In genomic region chr2:52934920-52935640, GRCh38 we compare ENCODE assay signal across 16 cellular contexts.
DNase-seq lines count a peak whose midpoint lies in the region; ATAC-seq, FAIRE-seq and TF ChIP-seq lines count a peak whose summit lies in the region.
"Had no signal": no experiment of that assay in that cellular context is flagged by ENCODE, and none has a peak within 500 bp of the region (broad histone marks: within the 10 kb centered on the region; RNA-seq: fewer than 3 reads in every experiment).

No MANE protein-coding gene starts in this region.

- peaks cover 3% of the 10 kb centered on the region for H3K9me3 Mint-ChIP-seq in stimulated activated effector memory CD8-positive, alpha-beta T cell treated with anti-CD3 and anti-CD28 coated beads, Interleukin-12 subunit alpha, Interleukin-12 subunit beta, amount 100 ng/mL, for 72 hours

- H3K36me3 Mint-ChIP-seq in stimulated activated effector memory CD8-positive, alpha-beta T cell treated with anti-CD3 and anti-CD28 coated beads, Interleukin-12 subunit alpha, Interleukin-12 subunit beta, amount 100 ng/mL, for 72 hours, result no peaks in the 10 kb centered on the region

- H3K36me3 ChIP-seq in liver (ENCODE audit: control insufficient read depth in 4 of 4, insufficient read depth in 3 of 4, low read depth in 1 of 4, low read length in 3 of 4) (no peaks in the 10 kb centered on the region), HepG2 (replicated peaks in 1 of 2; ENCODE audit: control insufficient read depth in 1 of 2, insufficient read depth in 2 of 2, low read length in 2 of 2) (no peaks in the 10 kb centered on the region), Panc1 (ENCODE audit: control insufficient read depth, insufficient read depth, low read length) (no peaks in the 10 kb centered on the region), mesenchymal stem cell (ENCODE audit: control insufficient read depth in 1 of 2, insufficient read depth in 2 of 2, low read depth in 1 of 2, low read length in 2 of 2) (no peaks in the 10 kb centered on the region)

- DNase-seq in HepG2 (ENCODE audit: low spot score), result no peak
- no peak for DNase-seq in Panc1 (ENCODE audit: low read depth, low spot score)
- DNase-seq in stimulated activated effector memory CD8-positive, alpha-beta T cell treated with anti-CD3 and anti-CD28 coated beads, Interleukin-12 subunit alpha, Interleukin-12 subunit beta, amount 100 ng/mL, for 72 hours (ENCODE audit: low spot score in 2 of 2), result no peak
- no peak for DNase-seq in mesenchymal stem cell
- DNase-seq in middle frontal gyrus (ENCODE audit: extremely low spot score, low spot score), result no peak
- DNase-seq: activated CD4-positive, alpha-beta T cell treated with anti-CD3 and anti-CD28 coated beads for 4 hours; activated naive CD4-positive, alpha-beta T cell treated with anti-CD3 and anti-CD28 coated beads, Interleukin-2, amount 50 U/mL, for 16 hours; NCI-H524; SK-N-SH; stimulated activated CD4-positive, alpha-beta T cell treated with anti-CD3 and anti-CD28 coated beads, Interleukin-12 subunit alpha, Interleukin-12 subunit beta, amount 100 ng/mL, for 4 hours had no signal

- POLR2A ChIA-PET in HepG2 (lab: Yijun Ruan, JAX) (no interaction called here), Panc1 (lab: Charles Lee) (no interaction called here)

- H3K27ac ChIP-seq in liver (ENCODE audit: low read depth in 1 of 2, low read length in 2 of 2), result peak overlapping the region; percentile 57 to 76
- no peak overlapping the region for H3K27ac ChIP-seq in HepG2 (ENCODE audit: extremely low read length, insufficient read depth, low read length)
- H3K27ac ChIP-seq in Panc1 (ENCODE audit: low read length), result peak overlapping the region; percentile 69; the same call in 1 of the 2 replicates
- no peak overlapping the region for H3K27ac ChIP-seq in mesenchymal stem cell (ENCODE audit: low read length, poor library complexity, severe bottlenecking)
- H3K27ac ChIP-seq: coronary artery had no signal

- H3K27ac Mint-ChIP-seq in stimulated activated effector memory CD8-positive, alpha-beta T cell treated with anti-CD3 and anti-CD28 coated beads, Interleukin-12 subunit alpha, Interleukin-12 subunit beta, amount 100 ng/mL, for 72 hours, result peak overlapping the region; percentile 46

- WGBS in liver, result 29% methylated on average over 3 of the region's 3 CpGs
- WGBS in HepG2 (ENCODE audit: low lambda C conversion rate), result 11% methylated on average over 3 of the region's 3 CpGs
- 100% methylated on average over 1 of the region's 3 CpGs for WGBS in mesenchymal stem cell

- TF ChIP-seq RAD21 in liver (IDR thresholded peaks at IDR 0.05) (no peak), HepG2 (CRISPR knock-in tag; IDR thresholded peaks at IDR 0.05) (no peak)

- H3K9me3 ChIP-seq in liver (ENCODE audit: control insufficient read depth in 4 of 4, low read length in 3 of 4) (no peaks in the 10 kb centered on the region), HepG2 (ENCODE audit: low read length) (peaks cover 48% of the 10 kb centered on the region), Panc1 (ENCODE audit: control insufficient read depth, insufficient read depth, low read depth, low read length) (no peaks in the 10 kb centered on the region), mesenchymal stem cell (ENCODE audit: control insufficient read depth, low read length) (no peaks in the 10 kb centered on the region)
- H3K9me3 ChIP-seq: SK-N-SH had no signal

- peaks cover 6% of the 10 kb centered on the region for H3K4me1 Mint-ChIP-seq in stimulated activated effector memory CD8-positive, alpha-beta T cell treated with anti-CD3 and anti-CD28 coated beads, Interleukin-12 subunit alpha, Interleukin-12 subunit beta, amount 100 ng/mL, for 72 hours

- intact Hi-C loops in HepG2 (cut with micrococcal nuclease; ENCODE audit: unreplicated experiment), result no loop called here
- intact Hi-C loops in Panc1 (cut with micrococcal nuclease; ENCODE audit: unreplicated experiment), result no loop called here

- H2AFZ ChIP-seq in HepG2 (ENCODE audit: low read length), result no peak overlapping the region
- no peak overlapping the region for H2AFZ ChIP-seq in mesenchymal stem cell (ENCODE audit: low read depth, low read length)

- H3K4me3 Mint-ChIP-seq in stimulated activated effector memory CD8-positive, alpha-beta T cell treated with anti-CD3 and anti-CD28 coated beads, Interleukin-12 subunit alpha, Interleukin-12 subunit beta, amount 100 ng/mL, for 72 hours, result peak overlapping the region; percentile 17
- H3K4me3 Mint-ChIP-seq: HFFc6, neural crest cell had no signal

- no peaks in the 10 kb centered on the region for H3K79me1 ChIP-seq in mesenchymal stem cell (replicated peaks; ENCODE audit: low read length, poor library complexity, severe bottlenecking)

- no peak for FAIRE-seq in HepG2 (lab: Jason Lieb, UNC)

- no peak overlapping the region for H2BK12ac ChIP-seq in mesenchymal stem cell (ENCODE audit: low read length in 2 of 2)

- H3K9ac ChIP-seq in liver (ENCODE audit: low read depth in 1 of 2, low read length in 2 of 2) (peak overlapping the region; percentile 62 to 72), HepG2 (ENCODE audit: insufficient read depth, low read depth, low read length) (no peak overlapping the region), mesenchymal stem cell (ENCODE audit: low read length) (no peak overlapping the region)
- H3K9ac ChIP-seq: SK-N-SH had no signal

- no peak overlapping the region for H4K91ac ChIP-seq in mesenchymal stem cell (ENCODE audit: low read length)

- no peak for ATAC-seq in HepG2
- ATAC-seq in HG02885 (IDR thresholded peaks at IDR 0.05; ENCODE audit: poor library complexity, unreplicated experiment), result peak; percentile 25
- no peak for ATAC-seq in Panc1
- no peak for ATAC-seq in stimulated activated effector memory CD8-positive, alpha-beta T cell treated with anti-CD3 and anti-CD28 coated beads, Interleukin-12 subunit alpha, Interleukin-12 subunit beta, amount 100 ng/mL, for 72 hours
- ATAC-seq in GM18519 (IDR thresholded peaks at IDR 0.05; ENCODE audit: low FRiP score, unreplicated experiment), result no peak

- TF ChIP-seq EP300 in HepG2 (IDR thresholded peaks at IDR 0.05; ENCODE audit: low read depth in 2 of 2, low read length in 2 of 2) (no peak), HepG2 (CRISPR knock-in tag; IDR thresholded peaks at IDR 0.05; ENCODE audit: borderline replicate concordance) (no peak)

- CTCF ChIA-PET in HepG2 (lab: Yijun Ruan, JAX; ENCODE audit: low intra/inter-chr PET ratio, low total read pairs) (no interaction called here), Panc1 (lab: Charles Lee) (no interaction called here)

- H4K20me1 ChIP-seq in HepG2 (ENCODE audit: insufficient read depth, low read length), result no peaks in the 10 kb centered on the region

- no TSS peak for BruUV-seq in HepG2 (replicated peaks; lab: Mats Ljungman, UMichigan)
- no TSS peak for BruUV-seq in Panc1 (replicated peaks; lab: Mats Ljungman, UMichigan)

- no peak overlapping the region for H2BK120ac ChIP-seq in mesenchymal stem cell (ENCODE audit: low read depth, low read length)

- H3K18ac ChIP-seq in mesenchymal stem cell (ENCODE audit: low read depth in 1 of 2, low read length in 2 of 2), result no peak overlapping the region

- H2BK5ac ChIP-seq in mesenchymal stem cell (ENCODE audit: low read depth, low read length, poor library complexity, severe bottlenecking), result no peak overlapping the region

- H3K4me1 ChIP-seq in liver (ENCODE audit: control insufficient read depth in 4 of 4, insufficient read depth in 4 of 4, low read length in 3 of 4) (peaks cover 0 to 7% (median under 1%) of the 10 kb centered on the region in 4 donors), HepG2 (ENCODE audit: insufficient read depth, low read length) (no peaks in the 10 kb centered on the region), Panc1 (ENCODE audit: control insufficient read depth, insufficient read depth, low read length) (peaks cover 3% of the 10 kb centered on the region; the same call in 1 of the 2 replicates), mesenchymal stem cell (ENCODE audit: control insufficient read depth, insufficient read depth, low read depth, low read length) (no peaks in the 10 kb centered on the region)

- no peak overlapping the region for H3K4ac ChIP-seq in mesenchymal stem cell (ENCODE audit: low read depth in 1 of 2, low read length in 2 of 2)

- TF ChIP-seq CTCF in liver (IDR thresholded peaks at IDR 0.05; ENCODE audit: low read depth, low read length, missing input control) (no peak), HepG2 (CRISPR knock-in tag; IDR thresholded peaks at IDR 0.05) (no peak), Panc1 (IDR thresholded peaks at IDR 0.05) (no peak)

- no peak overlapping the region for H3K14ac ChIP-seq in mesenchymal stem cell (ENCODE audit: low read length in 2 of 2)

- H3K79me2 ChIP-seq in HepG2 (ENCODE audit: insufficient read depth, low read length), result no peaks in the 10 kb centered on the region

- H3K4me3 ChIP-seq in liver (ENCODE audit: low read depth in 1 of 3, low read length in 3 of 3), result peak overlapping the region in 1 of 3 donors; percentile 46
- no peak overlapping the region for H3K4me3 ChIP-seq in HepG2 (replicated peaks in 1 of 3; ENCODE audit: insufficient read depth in 1 of 3, low read depth in 2 of 3, low read length in 3 of 3)
- no peak overlapping the region for H3K4me3 ChIP-seq in Panc1 (ENCODE audit: low read depth in 2 of 2, low read length in 2 of 2)
- no peak overlapping the region for H3K4me3 ChIP-seq in mesenchymal stem cell (ENCODE audit: insufficient read depth in 1 of 2, low read depth in 1 of 2, low read length in 2 of 2)
- H3K4me3 ChIP-seq: coronary artery had no signal

- no peak for TF ChIP-seq POLR2A in HepG2 (IDR thresholded peaks at IDR 0.05; ENCODE audit: insufficient read depth in 1 of 2, low read depth in 2 of 2, low read length in 2 of 2)

- no peak overlapping the region for H3K23ac ChIP-seq in mesenchymal stem cell (ENCODE audit: low read length in 2 of 2)

- in situ Hi-C loops in HepG2 (cut with HindIII; ENCODE audit: extremely low pct_ligation_motif_present, low pct_unique_long_range_greater_than_20kb) (no loop called here), Panc1 (cut with HindIII; ENCODE audit: low pct_unique_long_range_greater_than_20kb, low sequenced_read_pairs) (no loop called here)

- no peak overlapping the region for H2BK15ac ChIP-seq in mesenchymal stem cell (ENCODE audit: low read depth, poor library complexity, severe bottlenecking)

- no peak overlapping the region for H4K8ac ChIP-seq in mesenchymal stem cell (ENCODE audit: low read length)

- no peak overlapping the region for H2AK5ac ChIP-seq in mesenchymal stem cell (ENCODE audit: low read length, severe bottlenecking)

- no peaks in the 10 kb centered on the region for H3K27me3 ChIP-seq in liver (ENCODE audit: control insufficient read depth in 4 of 4, insufficient read depth in 4 of 4, low read length in 3 of 4)
- H3K27me3 ChIP-seq in HepG2 (ENCODE audit: control insufficient read depth in 1 of 2, insufficient read depth in 2 of 2, low read length in 2 of 2), result no peaks in the 10 kb centered on the region
- H3K27me3 ChIP-seq in Panc1 (ENCODE audit: control insufficient read depth, insufficient read depth, low read length), result no peaks in the 10 kb centered on the region
- H3K27me3 ChIP-seq in mesenchymal stem cell (ENCODE audit: control insufficient read depth in 1 of 2, insufficient read depth in 1 of 2, low read length in 2 of 2), result no peaks in the 10 kb centered on the region

- H3K4me2 ChIP-seq in HepG2 (ENCODE audit: low read depth, low read length) (no peak overlapping the region), mesenchymal stem cell (ENCODE audit: low read length, poor library complexity, severe bottlenecking) (no peak overlapping the region)

TF ChIP-seq in HepG2, 621 proteins besides CTCF, POLR2A, EP300 and RAD21 (continues in another document):
- TF ChIP-seq ZSCAN21 (CRISPR knock-in tag; IDR thresholded peaks at IDR 0.05; ENCODE audit: borderline replicate concordance), result no peak

Comparison
In these comparisons a context has a peak if more than half of its experiments do, and no peak if none do; other contexts are left out.
1. H3K27ac ChIP-seq: peak in liver (2 of 2) and Panc1 (single experiment); none in HepG2 (single experiment) and mesenchymal stem cell (single experiment).
2. H3K9ac ChIP-seq: peak in liver (2 of 2); none in HepG2 (single experiment) and mesenchymal stem cell (single experiment).